Comparison of ENCODE assay signal across 1 cellular context in genomic region chr11:1116666-1117390, GRCh38.
TF ChIP-seq lines count a peak whose summit lies in the region.

No MANE protein-coding gene starts in this region.

TF ChIP-seq in WTC11, 78 proteins besides CTCF, POLR2A, EP300 and RAD21 (continued from another document):
- TF ChIP-seq, protein P1, sequence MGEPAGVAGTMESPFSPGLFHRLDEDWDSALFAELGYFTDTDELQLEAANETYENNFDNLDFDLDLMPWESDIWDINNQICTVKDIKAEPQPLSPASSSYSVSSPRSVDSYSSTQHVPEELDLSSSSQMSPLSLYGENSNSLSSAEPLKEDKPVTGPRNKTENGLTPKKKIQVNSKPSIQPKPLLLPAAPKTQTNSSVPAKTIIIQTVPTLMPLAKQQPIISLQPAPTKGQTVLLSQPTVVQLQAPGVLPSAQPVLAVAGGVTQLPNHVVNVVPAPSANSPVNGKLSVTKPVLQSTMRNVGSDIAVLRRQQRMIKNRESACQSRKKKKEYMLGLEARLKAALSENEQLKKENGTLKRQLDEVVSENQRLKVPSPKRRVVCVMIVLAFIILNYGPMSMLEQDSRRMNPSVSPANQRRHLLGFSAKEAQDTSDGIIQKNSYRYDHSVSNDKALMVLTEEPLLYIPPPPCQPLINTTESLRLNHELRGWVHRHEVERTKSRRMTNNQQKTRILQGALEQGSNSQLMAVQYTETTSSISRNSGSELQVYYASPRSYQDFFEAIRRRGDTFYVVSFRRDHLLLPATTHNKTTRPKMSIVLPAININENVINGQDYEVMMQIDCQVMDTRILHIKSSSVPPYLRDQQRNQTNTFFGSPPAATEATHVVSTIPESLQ (CRISPR knock-in tag; IDR thresholded peaks at IDR 0.05), result no peak
- TF ChIP-seq, protein P2, sequence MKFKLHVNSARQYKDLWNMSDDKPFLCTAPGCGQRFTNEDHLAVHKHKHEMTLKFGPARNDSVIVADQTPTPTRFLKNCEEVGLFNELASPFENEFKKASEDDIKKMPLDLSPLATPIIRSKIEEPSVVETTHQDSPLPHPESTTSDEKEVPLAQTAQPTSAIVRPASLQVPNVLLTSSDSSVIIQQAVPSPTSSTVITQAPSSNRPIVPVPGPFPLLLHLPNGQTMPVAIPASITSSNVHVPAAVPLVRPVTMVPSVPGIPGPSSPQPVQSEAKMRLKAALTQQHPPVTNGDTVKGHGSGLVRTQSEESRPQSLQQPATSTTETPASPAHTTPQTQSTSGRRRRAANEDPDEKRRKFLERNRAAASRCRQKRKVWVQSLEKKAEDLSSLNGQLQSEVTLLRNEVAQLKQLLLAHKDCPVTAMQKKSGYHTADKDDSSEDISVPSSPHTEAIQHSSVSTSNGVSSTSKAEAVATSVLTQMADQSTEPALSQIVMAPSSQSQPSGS (CRISPR knock-in tag; IDR thresholded peaks at IDR 0.05; ENCODE audit: borderline replicate concordance, low read depth), result no peak
- TF ChIP-seq OVOL2 (CRISPR knock-in tag; IDR thresholded peaks at IDR 0.05; ENCODE audit: borderline replicate concordance), result no peak
- TF ChIP-seq, protein P3, sequence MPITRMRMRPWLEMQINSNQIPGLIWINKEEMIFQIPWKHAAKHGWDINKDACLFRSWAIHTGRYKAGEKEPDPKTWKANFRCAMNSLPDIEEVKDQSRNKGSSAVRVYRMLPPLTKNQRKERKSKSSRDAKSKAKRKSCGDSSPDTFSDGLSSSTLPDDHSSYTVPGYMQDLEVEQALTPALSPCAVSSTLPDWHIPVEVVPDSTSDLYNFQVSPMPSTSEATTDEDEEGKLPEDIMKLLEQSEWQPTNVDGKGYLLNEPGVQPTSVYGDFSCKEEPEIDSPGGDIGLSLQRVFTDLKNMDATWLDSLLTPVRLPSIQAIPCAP (CRISPR knock-in tag; IDR thresholded peaks at IDR 0.05), result no peak
- no peak for TF ChIP-seq NR3C1 (CRISPR knock-in tag; conservative IDR thresholded peaks at IDR 0.05; ENCODE audit: low read depth)
- TF ChIP-seq, protein P4, sequence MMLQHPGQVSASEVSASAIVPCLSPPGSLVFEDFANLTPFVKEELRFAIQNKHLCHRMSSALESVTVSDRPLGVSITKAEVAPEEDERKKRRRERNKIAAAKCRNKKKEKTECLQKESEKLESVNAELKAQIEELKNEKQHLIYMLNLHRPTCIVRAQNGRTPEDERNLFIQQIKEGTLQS (CRISPR knock-in tag; conservative IDR thresholded peaks at IDR 0.05), result no peak
- no peak for TF ChIP-seq TCF7 (CRISPR knock-in tag; IDR thresholded peaks at IDR 0.05; ENCODE audit: low read depth)
- no peak for TF ChIP-seq ZSCAN18 (CRISPR knock-in tag; IDR thresholded peaks at IDR 0.05)
- TF ChIP-seq FOXJ3 (CRISPR knock-in tag; IDR thresholded peaks at IDR 0.05; ENCODE audit: borderline replicate concordance), result no peak
- no peak for TF ChIP-seq JUN (CRISPR knock-in tag; IDR thresholded peaks at IDR 0.05)
- TF ChIP-seq KAT7 (CRISPR knock-in tag; IDR thresholded peaks at IDR 0.05; ENCODE audit: borderline replicate concordance), result no peak
TF ChIP-seq in WTC11: peak in this region for 0.
